In genomic region chr13:110886475-110887241, GRCh38 we compare ENCODE assay signal across 1 cellular context.
A peak's percentile ranks its signal among the peaks of the same experiment; 100 is the strongest.
TF ChIP-seq lines count a peak whose summit lies in the region.

No MANE protein-coding gene starts in this region.

TF ChIP-seq in GM12878, 131 proteins besides CTCF, POLR2A, EP300 and RAD21:
- TF ChIP-seq RUNX3 (IDR thresholded peaks at IDR 0.05; ENCODE audit: low read length): 0 out of 2 replicates have a peak, but pooled peaks have one; percentile 3
- TF ChIP-seq CHD1 (IDR thresholded peaks at IDR 0.05; ENCODE audit: low read depth, low read length): no peak
- TF ChIP-seq HSF1 (IDR thresholded peaks at IDR 0.05; ENCODE audit: low read depth, low read length): no peak
- TF ChIP-seq E2F8 (IDR thresholded peaks at IDR 0.05; ENCODE audit: low read depth, partially characterized antibody): no peak
- TF ChIP-seq PKNOX1 (IDR thresholded peaks at IDR 0.05): no peak
- no peak for TF ChIP-seq RAD51 (IDR thresholded peaks at IDR 0.05)
